In the genomic region with DNA sequence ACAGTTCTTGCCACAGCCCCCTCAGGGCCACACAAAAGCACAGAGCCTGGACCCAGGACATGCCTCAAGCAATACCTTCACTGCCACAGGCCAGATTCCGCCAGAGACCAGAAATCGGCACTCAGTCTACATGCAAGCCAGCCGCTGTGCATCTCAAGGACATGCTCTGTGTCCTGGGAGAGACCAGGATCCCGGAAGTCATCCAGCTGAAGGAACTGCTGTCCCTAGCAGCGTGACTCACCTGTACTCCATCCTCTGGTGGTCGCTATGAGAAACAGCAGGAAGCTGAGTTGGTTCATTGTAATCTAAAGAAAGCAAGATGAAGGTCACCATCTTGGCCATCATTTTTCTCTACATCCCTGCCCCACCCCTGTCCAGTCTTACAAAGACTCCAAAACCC, we compare ENCODE assay signal across 11 cellular contexts. TPM values are rescaled to one million over a fixed set of nuclear protein-coding genes. Genes with fewer than 3 reads are reported as not detected.
A peak's percentile ranks its signal among the peaks of the same experiment; 100 is the strongest.
DNase-seq lines count a peak whose midpoint lies in the region; TF ChIP-seq lines count a peak whose summit lies in the region.
"Had no signal": no experiment of that assay in that cellular context is flagged by ENCODE, and none has a peak within 500 bp of the region (broad histone marks: within the 10 kb centered on the region; RNA-seq: fewer than 3 reads in every experiment).

No MANE protein-coding gene starts in this region.

- no peaks in the 10 kb centered on the region for H3F3A ChIP-seq in SU-DHL-6 (ENCODE audit: insufficient read depth)

- H3K4me3 Mint-ChIP-seq in H9: no peak overlapping the region
- H3K4me3 Mint-ChIP-seq: activated CD4-positive, alpha-beta memory T cell treated with anti-CD3 and anti-CD28 coated beads for 36 hours had no signal

- H3K56ac ChIP-seq in H9 (ENCODE audit: insufficient read length, low read depth, low read length) (no peak overlapping the region), mesendoderm (ENCODE audit: low read length) (no peak overlapping the region)

- H2BK5ac ChIP-seq in H9 (ENCODE audit: insufficient read length, low read length) (no peak overlapping the region), mesendoderm (ENCODE audit: low read length) (no peak overlapping the region)

- no peak overlapping the region for H3K27ac Mint-ChIP-seq in H9
- H3K27ac Mint-ChIP-seq: activated CD4-positive, alpha-beta memory T cell treated with anti-CD3 and anti-CD28 coated beads for 36 hours had no signal

- H2BK20ac ChIP-seq in H9 (ENCODE audit: low read depth, low read length, poor library complexity, severe bottlenecking): no peak overlapping the region

- H4K5ac ChIP-seq in H9 (ENCODE audit: insufficient read length, low read depth, low read length) (no peak overlapping the region), mesendoderm (ENCODE audit: low read length) (no peak overlapping the region)

- H3K79me1 ChIP-seq in H9 (ENCODE audit: insufficient read depth, low read depth, low read length, poor library complexity, severe bottlenecking) (no peaks in the 10 kb centered on the region), mesendoderm (ENCODE audit: low read length) (no peaks in the 10 kb centered on the region)

- no CpG with 5 or more reads among the region's 6 CpGs for WGBS in H9 (ENCODE audit: extremely low coverage, insufficient read length, low lambda C conversion rate)
- no CpG with 5 or more reads among the region's 6 CpGs for WGBS in mesendoderm (ENCODE audit: extremely low coverage, insufficient coverage, low lambda C conversion rate)

- H3K4me3 ChIP-seq in SU-DHL-6 (ENCODE audit: insufficient read depth, low read length, poor library complexity, severe bottlenecking) (no peak overlapping the region), mesendoderm (ENCODE audit: low read length) (no peak overlapping the region)
- H3K4me3 ChIP-seq: adrenal gland had no signal

- H2BK12ac ChIP-seq in H9 (ENCODE audit: insufficient read length, low read depth, low read length): no peak overlapping the region

- H3K4me1 ChIP-seq in H9 (ENCODE audit: insufficient read depth, low read length) (no peaks in the 10 kb centered on the region), mesendoderm (ENCODE audit: control insufficient read depth, low read depth, low read length) (no peaks in the 10 kb centered on the region)
- H3K4me1 ChIP-seq: adrenal gland had no signal

- H2AK5ac ChIP-seq in H9 (ENCODE audit: insufficient read length, low read length): no peak overlapping the region
- H2AK5ac ChIP-seq in mesendoderm (ENCODE audit: low read length): no peak overlapping the region

- no peak overlapping the region for H2BK15ac ChIP-seq in H9 (ENCODE audit: low read depth, low read length)
- H2BK15ac ChIP-seq in mesendoderm (replicated peaks; ENCODE audit: low read depth): no peak overlapping the region

- H4K91ac ChIP-seq in H9 (ENCODE audit: insufficient read length, low read depth, low read length): no peak overlapping the region

- H3K4ac ChIP-seq in H9 (ENCODE audit: low read depth, low read length) (no peak overlapping the region), mesendoderm (ENCODE audit: low read depth, low read length) (no peak overlapping the region)

- no peak overlapping the region; the same call in 1 of the 2 replicates for H3K14ac ChIP-seq in H9 (ENCODE audit: insufficient read depth, low read length)

- H3K79me2 ChIP-seq in H9 (ENCODE audit: insufficient read depth, low read length): no peaks in the 10 kb centered on the region
- no peaks in the 10 kb centered on the region for H3K79me2 ChIP-seq in SU-DHL-6 (ENCODE audit: insufficient read depth, low read length)
- H3K79me2 ChIP-seq in mesendoderm (ENCODE audit: control insufficient read depth, insufficient read depth, low read length): no peaks in the 10 kb centered on the region

- no peak overlapping the region for H4K8ac ChIP-seq in H9 (replicated peaks; ENCODE audit: insufficient read length, low read depth, low read length)
- no peak overlapping the region for H4K8ac ChIP-seq in mesendoderm (ENCODE audit: low read depth, low read length)

- no peak overlapping the region for H2BK120ac ChIP-seq in H9 (ENCODE audit: low read depth, low read length, poor library complexity, severe bottlenecking)
- no peak overlapping the region for H2BK120ac ChIP-seq in mesendoderm (ENCODE audit: low read depth, low read length)

- H2AFZ ChIP-seq in H9 (ENCODE audit: low read length) (no peak overlapping the region), SU-DHL-6 (ENCODE audit: low read depth, low read length, severe bottlenecking) (peak overlapping the region; percentile 35)

- H3K9me2 ChIP-seq in SU-DHL-6 (replicated peaks; ENCODE audit: insufficient read depth, low read length): no peaks in the 10 kb centered on the region

- H4K20me1 ChIP-seq in H9 (ENCODE audit: control insufficient read depth, insufficient read depth, insufficient read length) (no peaks in the 10 kb centered on the region), SU-DHL-6 (ENCODE audit: low read depth, low read length) (no peaks in the 10 kb centered on the region)

- no peaks in the 10 kb centered on the region for H3K23me2 ChIP-seq in H9 (ENCODE audit: insufficient read length, low read depth, low read length, poor library complexity, severe bottlenecking)

- no peaks in the 10 kb centered on the region for H3K9me3 ChIP-seq in H9 (ENCODE audit: control insufficient read depth, low read depth, low read length)
- no peaks in the 10 kb centered on the region for H3K9me3 ChIP-seq in SU-DHL-6 (ENCODE audit: insufficient read depth, low read length)
- H3K9me3 ChIP-seq: adrenal gland had no signal

- DNase-seq in EL (peak; percentile 5), H9 (peak; percentile 63), mesendoderm (peak; percentile 67), substantia nigra (lab: John Stamatoyannopoulos, UW) (no peak), occipital lobe (lab: John Stamatoyannopoulos, UW) (no peak), NCI-H1417 (lab: John Stamatoyannopoulos, UW) (no peak), HUDEP-2 (lab: John Stamatoyannopoulos, UW; ENCODE audit: unreplicated experiment in 76 of 76) (no peak)
- DNase-seq: activated CD4-positive, alpha-beta memory T cell treated with anti-CD3 and anti-CD28 coated beads for 36 hours had no signal

- H3K4me2 ChIP-seq in H9 (ENCODE audit: insufficient read depth, insufficient read length, low read length): no peak overlapping the region
- no peak overlapping the region for H3K4me2 ChIP-seq in SU-DHL-6 (ENCODE audit: low read depth, low read length, poor library complexity, severe bottlenecking)
- no peak overlapping the region for H3K4me2 ChIP-seq in mesendoderm (ENCODE audit: low read length)

- no peak overlapping the region for H3T11ph ChIP-seq in H9 (ENCODE audit: low read length)

- no peak overlapping the region for H3K18ac ChIP-seq in H9 (ENCODE audit: insufficient read length, low read depth, low read length)
- H3K18ac ChIP-seq in mesendoderm (ENCODE audit: low read length): no peak overlapping the region

- H3K9ac ChIP-seq in H9 (ENCODE audit: extremely low read depth, insufficient read length, low read length) (no peak overlapping the region), SU-DHL-6 (ENCODE audit: low read length) (no peak overlapping the region), mesendoderm (ENCODE audit: low read length) (no peak overlapping the region)

- TF ChIP-seq CTCF in H9 (conservative IDR thresholded peaks at IDR 0.05): peak; percentile 57
- no peak for TF ChIP-seq CTCF in SU-DHL-6 (IDR thresholded peaks at IDR 0.05; ENCODE audit: insufficient read depth, low read length, poor library complexity, severe bottlenecking)

- H3K27me3 ChIP-seq in H9 (ENCODE audit: insufficient read depth, low read length) (no peaks in the 10 kb centered on the region), SU-DHL-6 (ENCODE audit: low read length) (no peaks in the 10 kb centered on the region), mesendoderm (ENCODE audit: insufficient read depth, low read length, poor library complexity) (no peaks in the 10 kb centered on the region)

- H3K27me3 Mint-ChIP-seq in H9 (ENCODE audit: low read depth): peaks cover 2% of the 10 kb centered on the region

- no peaks in the 10 kb centered on the region for H3K4me1 Mint-ChIP-seq in H9

- H3K9me3 Mint-ChIP-seq in H9: no peaks in the 10 kb centered on the region
- H3K9me3 Mint-ChIP-seq: activated CD4-positive, alpha-beta memory T cell treated with anti-CD3 and anti-CD28 coated beads for 36 hours had no signal

- H3K36me3 ChIP-seq in SU-DHL-6 (ENCODE audit: low read length) (no peaks in the 10 kb centered on the region), mesendoderm (ENCODE audit: control insufficient read depth, insufficient read depth, low read length) (no peaks in the 10 kb centered on the region)
- H3K36me3 ChIP-seq: adrenal gland had no signal

- H3K23ac ChIP-seq in H9 (ENCODE audit: insufficient read length, low read depth, low read length) (no peak overlapping the region), mesendoderm (ENCODE audit: low read length) (no peak overlapping the region)

- H3K36me3 Mint-ChIP-seq in H9 (ENCODE audit: insufficient read depth in 1 of 3, low read depth in 3 of 3): no peaks in the 10 kb centered on the region
- H3K36me3 Mint-ChIP-seq: activated CD4-positive, alpha-beta memory T cell treated with anti-CD3 and anti-CD28 coated beads for 36 hours had no signal

- H3K27ac ChIP-seq in H9 (ENCODE audit: insufficient read length, low read depth, low read length) (no peak overlapping the region), SU-DHL-6 (ENCODE audit: low read depth, low read length) (no peak overlapping the region), mesendoderm (ENCODE audit: low read depth, low read length) (no peak overlapping the region), substantia nigra (ENCODE audit: low read depth, low read length, poor library complexity, severe bottlenecking) (no peak overlapping the region)
- H3K27ac ChIP-seq: adrenal gland had no signal

RNA-seq across cellular contexts. Expression of gene ITLN1, which starts 0.4 kb away (rescaled TPM):
- not detected in 2 replicates for total RNA-seq in H9 (2021)
- polyA plus RNA-seq in mesendoderm (2013, experiment 1 of 2): not detected
- polyA plus RNA-seq in mesendoderm (2013, experiment 2 of 2): not detected
- 0.47 TPM for total RNA-seq in occipital lobe
- total RNA-seq: activated CD4-positive, alpha-beta memory T cell treated with anti-CD3 and anti-CD28 coated beads for 36 hours; pulmonary artery endothelial cell had no signal

RNA-seq across cellular contexts. Expression of gene CD244, which starts 21.9 kb away (rescaled TPM):
- total RNA-seq in H9 (2021) (not detected in 2 replicates), occipital lobe (not detected)
- polyA plus RNA-seq in mesendoderm (2013, experiment 1 of 2): not detected
- not detected for polyA plus RNA-seq in mesendoderm (2013, experiment 2 of 2)
- total RNA-seq: pulmonary artery endothelial cell had no signal

Comparison
In these comparisons a context has a peak if more than half of its experiments do, and no peak if none do; other contexts are left out.
1. DNase-seq: peak in EL (single experiment), H9 (single experiment) and mesendoderm (single experiment); none in substantia nigra (0 of 49), occipital lobe (single experiment), NCI-H1417 (0 of 3) and HUDEP-2 (0 of 76).